ENCODE assay signal across 17 cellular contexts in the genomic region with DNA sequence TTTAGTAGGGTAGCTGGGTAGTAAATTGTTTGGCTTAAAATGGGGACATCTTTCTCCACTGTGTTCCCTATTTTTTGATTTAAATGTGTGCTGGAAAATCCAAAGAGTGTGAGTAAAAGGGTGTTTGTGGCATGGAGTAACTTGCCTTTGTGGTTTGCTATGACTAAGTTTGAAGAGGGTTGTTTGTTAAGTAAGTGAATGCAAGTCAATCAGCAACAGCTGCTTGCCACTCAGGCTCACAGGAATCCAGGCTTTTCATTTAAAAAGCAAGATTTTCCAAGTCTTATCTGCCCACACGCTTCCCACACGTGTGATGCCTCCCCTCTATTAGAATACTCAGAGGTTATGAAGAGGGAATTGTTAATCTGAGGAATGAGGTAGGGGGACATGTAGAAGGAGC.
DNase-seq lines count a peak whose midpoint lies in the region; ATAC-seq and TF ChIP-seq lines count a peak whose summit lies in the region.
"Had no signal": no experiment of that assay in that cellular context is flagged by ENCODE, and none has a peak within 500 bp of the region (broad histone marks: within the 10 kb centered on the region; RNA-seq: fewer than 3 reads in every experiment).

No MANE protein-coding gene starts in this region.

- peak overlapping the region; percentile 55 for H3K4me3 ChIP-seq in neural cell (ENCODE audit: low read length)
- H3K4me3 ChIP-seq: BLaER1, SJSA1 had no signal

- DNase-seq in G401 (ENCODE audit: low spot score) (peak; percentile 45), NCI-H226 (peak; percentile 49), cerebellar cortex (ENCODE audit: low spot score) (peak; percentile 35), substantia nigra (lab: John Stamatoyannopoulos, UW) (no peak), medulla oblongata (ENCODE audit: extremely low spot score) (no peak)
- DNase-seq: CD4-positive, alpha-beta memory T cell; HCEC 1CT; NCI-H1048; NCI-H146; NCI-H2029 treated with DMSO at 0.1 percent for 48 hours; NCI-H2171; NCI-H510A had no signal

- in situ Hi-C loops in G401 (cut with HindIII; ENCODE audit: low sequenced_read_pairs) = no loop called here

- no peaks in the 10 kb centered on the region for H3K9me3 ChIP-seq in neural cell (ENCODE audit: low read length)
- H3K9me3 ChIP-seq: BLaER1, SJSA1 had no signal

- H3K4me2 ChIP-seq in neural cell (ENCODE audit: low read length) = no peak overlapping the region
- H3K4me2 ChIP-seq: BLaER1 had no signal

- no peak for ATAC-seq in GM18498 (IDR thresholded peaks at IDR 0.05; ENCODE audit: unreplicated experiment)
- ATAC-seq: GM23338 had no signal

- H3F3A ChIP-seq in neural cell (ENCODE audit: insufficient read depth, low read length, poor library complexity, severe bottlenecking) = no peaks in the 10 kb centered on the region

- H3K79me2 ChIP-seq in neural cell (replicated peaks; ENCODE audit: insufficient read depth, low read length) = no peaks in the 10 kb centered on the region

- no peak for TF ChIP-seq RAD21 in neural cell (conservative IDR thresholded peaks at IDR 0.05)

- no peak overlapping the region for H3K9ac ChIP-seq in neural cell (ENCODE audit: low read length)
- H3K9ac ChIP-seq: BLaER1 had no signal

- TF ChIP-seq EP300 in neural cell (conservative IDR thresholded peaks at IDR 0.05; ENCODE audit: poor library complexity, severe bottlenecking) = no peak

- no peaks in the 10 kb centered on the region for H3K27me3 ChIP-seq in neural cell (ENCODE audit: insufficient read depth, low read depth, low read length)
- H3K27me3 ChIP-seq: BLaER1, SJSA1 had no signal

- no peak for TF ChIP-seq CTCF in neural cell (IDR thresholded peaks at IDR 0.05; ENCODE audit: poor library complexity, severe bottlenecking)

- H2AFZ ChIP-seq in neural cell (ENCODE audit: low read depth, low read length) = no peak overlapping the region
- H2AFZ ChIP-seq: GM23338 had no signal

- H3K9me2 ChIP-seq in neural cell (ENCODE audit: insufficient read depth, low read length) = no peaks in the 10 kb centered on the region

- no peak overlapping the region for H3K27ac ChIP-seq in neural cell (ENCODE audit: low read length)
- no peak overlapping the region for H3K27ac ChIP-seq in substantia nigra (ENCODE audit: low read depth, low read length, poor library complexity, severe bottlenecking)
- H3K27ac ChIP-seq: BLaER1, SJSA1 had no signal

- H4K20me1 ChIP-seq in neural cell (ENCODE audit: insufficient read depth) = no peaks in the 10 kb centered on the region
- H4K20me1 ChIP-seq: BLaER1 had no signal

- H3K36me3 ChIP-seq in neural cell (ENCODE audit: insufficient read depth, low read length) = no peaks in the 10 kb centered on the region
- H3K36me3 ChIP-seq: BLaER1, SJSA1 had no signal

TF ChIP-seq in neural cell, 6 proteins besides CTCF, POLR2A, EP300 and RAD21:
- TF ChIP-seq TAF1 (IDR thresholded peaks at IDR 0.05; ENCODE audit: low read depth) = no peak
- no peak for TF ChIP-seq MXI1 (conservative IDR thresholded peaks at IDR 0.05; ENCODE audit: poor library complexity, severe bottlenecking)
- no peak for TF ChIP-seq POLR2AphosphoS5 (IDR thresholded peaks at IDR 0.05)
- TF ChIP-seq SMC3 (conservative IDR thresholded peaks at IDR 0.05; ENCODE audit: poor library complexity) = no peak
- TF ChIP-seq REST (IDR thresholded peaks at IDR 0.05; ENCODE audit: borderline replicate concordance) = no peak
- TF ChIP-seq EZH2 (IDR thresholded peaks at IDR 0.05; ENCODE audit: borderline replicate concordance, insufficient read depth, low read length, poor library complexity, severe bottlenecking) = no peak

Comparison
In these comparisons a context has a peak if more than half of its experiments do, and no peak if none do; other contexts are left out.
1. DNase-seq: peak in G401 (single experiment), NCI-H226 (single experiment) and cerebellar cortex (single experiment); none in substantia nigra (0 of 49) and medulla oblongata (single experiment).